In genomic region chr17:45425984-45426413, GRCh38 we compare ENCODE assay signal across 2 cellular contexts.
TF ChIP-seq lines count a peak whose summit lies in the region.

No MANE protein-coding gene starts in this region.

TF ChIP-seq in A549, 52 proteins besides CTCF, POLR2A, EP300 and RAD21:
- no peak for TF ChIP-seq HOXB5 (CRISPR knock-in tag; IDR thresholded peaks at IDR 0.05)
- TF ChIP-seq, protein P1, sequence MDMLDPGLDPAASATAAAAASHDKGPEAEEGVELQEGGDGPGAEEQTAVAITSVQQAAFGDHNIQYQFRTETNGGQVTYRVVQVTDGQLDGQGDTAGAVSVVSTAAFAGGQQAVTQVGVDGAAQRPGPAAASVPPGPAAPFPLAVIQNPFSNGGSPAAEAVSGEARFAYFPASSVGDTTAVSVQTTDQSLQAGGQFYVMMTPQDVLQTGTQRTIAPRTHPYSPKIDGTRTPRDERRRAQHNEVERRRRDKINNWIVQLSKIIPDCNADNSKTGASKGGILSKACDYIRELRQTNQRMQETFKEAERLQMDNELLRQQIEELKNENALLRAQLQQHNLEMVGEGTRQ (IDR thresholded peaks at IDR 0.05) = no peak

TF ChIP-seq in IMR-90, 13 proteins besides CTCF, POLR2A, EP300 and RAD21:
- no peak for TF ChIP-seq CEBPB (IDR thresholded peaks at IDR 0.05; ENCODE audit: low read depth, low read length)
- no peak for TF ChIP-seq RCOR1 (IDR thresholded peaks at IDR 0.05; ENCODE audit: insufficient replicate concordance, low read length)
- TF ChIP-seq MAZ (IDR thresholded peaks at IDR 0.05; ENCODE audit: borderline replicate concordance, low read depth, low read length) = no peak
- TF ChIP-seq MXI1 (IDR thresholded peaks at IDR 0.05; ENCODE audit: borderline replicate concordance, low read depth, low read length) = no peak
- TF ChIP-seq NFE2L2 (IDR thresholded peaks at IDR 0.05; ENCODE audit: low read depth, low read length) = no peak
- no peak for TF ChIP-seq CHD1 (IDR thresholded peaks at IDR 0.05; ENCODE audit: low read depth, low read length)
- TF ChIP-seq SMC3 (IDR thresholded peaks at IDR 0.05; ENCODE audit: low read depth, low read length) = no peak
- TF ChIP-seq ELK1 (IDR thresholded peaks at IDR 0.05; ENCODE audit: borderline replicate concordance, low read depth, low read length) = no peak
- no peak for TF ChIP-seq BHLHE40 (IDR thresholded peaks at IDR 0.05; ENCODE audit: low read depth, low read length)
- no peak for TF ChIP-seq MAFK (IDR thresholded peaks at IDR 0.05; ENCODE audit: low read depth, low read length)
